In the genomic region with DNA sequence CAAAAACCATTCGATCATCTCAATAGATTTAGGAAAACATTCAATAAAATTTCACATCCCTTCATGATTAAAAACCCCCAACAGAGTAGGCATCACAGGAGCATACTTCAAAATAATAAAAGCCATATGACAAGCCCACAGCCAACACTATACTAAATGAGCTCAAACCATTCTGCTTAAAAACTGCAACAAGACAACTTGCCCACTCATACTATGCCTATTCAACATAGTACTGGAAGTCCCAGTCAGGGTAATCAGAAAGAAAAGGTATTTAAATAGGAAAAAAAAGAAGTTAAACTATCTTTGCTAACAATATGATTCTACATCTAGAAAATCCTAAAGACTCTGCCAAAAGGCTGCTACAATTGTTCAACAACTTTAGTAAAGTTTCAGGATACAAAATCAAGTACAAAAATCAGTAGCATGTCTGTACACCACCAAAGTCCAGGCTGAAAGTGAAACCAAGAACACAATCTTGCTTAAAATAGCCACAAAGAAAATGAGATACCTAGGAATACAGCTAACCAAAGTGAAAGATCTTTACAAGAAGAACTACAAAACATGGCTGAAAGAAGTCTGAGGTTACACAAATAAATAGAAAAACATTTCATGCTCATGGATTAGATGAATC, we compare ENCODE assay signal across 1 cellular context.
A peak's percentile ranks its signal among the peaks of the same experiment; 100 is the strongest.
TF ChIP-seq lines count a peak whose summit lies in the region.

No MANE protein-coding gene starts in this region.

TF ChIP-seq in GM12878, 131 proteins besides CTCF, POLR2A, EP300 and RAD21 (continued from another document):
- no peak for TF ChIP-seq ZNF687 (IDR thresholded peaks at IDR 0.05)
- no peak for TF ChIP-seq SRF (IDR thresholded peaks at IDR 0.05; ENCODE audit: low read depth in 2 of 2, low read length in 2 of 2)
- no peak for TF ChIP-seq ZNF24 (IDR thresholded peaks at IDR 0.05)
- TF ChIP-seq TAF1 (IDR thresholded peaks at IDR 0.05; ENCODE audit: borderline replicate concordance, low read depth, low read length) = no peak
- TF ChIP-seq IRF5 (IDR thresholded peaks at IDR 0.05; ENCODE audit: borderline replicate concordance) = no peak
- no peak for TF ChIP-seq CUX1 (IDR thresholded peaks at IDR 0.05; ENCODE audit: insufficient replicate concordance, low read depth, low read length)
- TF ChIP-seq, protein P1, sequence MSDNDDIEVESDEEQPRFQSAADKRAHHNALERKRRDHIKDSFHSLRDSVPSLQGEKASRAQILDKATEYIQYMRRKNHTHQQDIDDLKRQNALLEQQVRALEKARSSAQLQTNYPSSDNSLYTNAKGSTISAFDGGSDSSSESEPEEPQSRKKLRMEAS (IDR thresholded peaks at IDR 0.05; ENCODE audit: low read depth, low read length) = no peak
- no peak for TF ChIP-seq CEBPB (IDR thresholded peaks at IDR 0.05; ENCODE audit: borderline replicate concordance in 1 of 2, low read depth in 2 of 2, low read length in 2 of 2)
- TF ChIP-seq BRCA1 (IDR thresholded peaks at IDR 0.05; ENCODE audit: low read depth, low read length) = no peak
- peak; percentile 26 for TF ChIP-seq MEF2B (IDR thresholded peaks at IDR 0.05; ENCODE audit: partially characterized antibody, poor library complexity, severe bottlenecking)
TF ChIP-seq in GM12878: peak in this region for 3.
